Comparison of ENCODE assay signal across 10 cellular contexts in the genomic region with DNA sequence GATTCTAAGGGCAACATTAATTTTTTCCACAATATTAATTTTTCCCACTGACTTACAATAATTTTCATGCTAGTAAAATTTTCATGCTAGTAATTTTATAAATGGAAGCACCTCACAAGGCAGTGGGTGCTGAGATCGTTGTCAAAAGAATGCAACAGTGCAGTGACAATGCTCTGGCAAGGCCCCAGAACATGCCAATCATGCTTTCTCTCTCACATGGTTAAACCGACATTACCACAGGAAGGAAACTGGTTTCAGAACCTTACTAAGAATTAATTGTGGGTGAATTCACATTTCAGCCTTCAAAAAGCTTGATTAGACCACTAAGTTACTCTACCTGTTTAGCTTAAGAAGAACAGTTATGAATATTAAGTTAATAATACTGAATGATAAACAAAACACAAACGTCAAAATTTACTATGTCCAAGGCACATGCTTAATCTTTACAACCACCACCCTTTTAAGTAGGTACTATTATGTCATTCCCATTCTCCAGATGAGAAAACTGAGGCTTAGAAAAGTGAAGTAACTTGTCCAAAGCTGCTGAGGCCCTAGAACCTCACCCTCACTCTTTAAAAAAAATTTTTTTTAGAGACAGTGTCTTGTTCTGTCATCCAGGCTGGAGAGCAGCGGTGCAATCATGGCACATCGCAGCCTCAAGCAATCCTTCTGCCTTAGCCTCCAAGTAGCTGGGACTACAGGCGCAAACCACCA.
DNase-seq lines count a peak whose midpoint lies in the region; FAIRE-seq and TF ChIP-seq lines count a peak whose summit lies in the region.
"Had no signal": no experiment of that assay in that cellular context is flagged by ENCODE, and none has a peak within 500 bp of the region (broad histone marks: within the 10 kb centered on the region; RNA-seq: fewer than 3 reads in every experiment).

No MANE protein-coding gene starts in this region.

- TF ChIP-seq EP300 in Ishikawa (IDR thresholded peaks at IDR 0.05; ENCODE audit: borderline replicate concordance), result peak; percentile 55; the same call in 1 of the 2 replicates

- FAIRE-seq in urothelium cell line (lab: Jason Lieb, UNC), result no peak

- no peak for TF ChIP-seq RAD21 in Ishikawa (IDR thresholded peaks at IDR 0.05; ENCODE audit: low read depth)

- DNase-seq in stimulated activated CD4-positive, alpha-beta T cell treated with anti-CD3 and anti-CD28 coated beads, Interleukin-4, amount 100 ng/mL, for 24 hours, result peak; percentile 6
- no peak for DNase-seq in stimulated activated CD4-positive, alpha-beta T cell treated with anti-CD3 and anti-CD28 coated beads, Interleukin-4, amount 100 ng/mL, for 1 hour
- DNase-seq in amniotic epithelial cell (ENCODE audit: low read depth), result peak; percentile 66
- peak; percentile 37 for DNase-seq in urothelium cell line (ENCODE audit: low spot score)
- DNase-seq in hippocampal formation (lab: John Stamatoyannopoulos, UW), result no peak
- DNase-seq in NCI-H2196 (lab: John Stamatoyannopoulos, UW; ENCODE audit: unreplicated experiment), result no peak
- DNase-seq in DMS153 treated with DMSO at 0.1 percent for 48 hours (lab: John Stamatoyannopoulos, UW; ENCODE audit: unreplicated experiment), result no peak
- DNase-seq: Caco-2, transverse colon had no signal

TF ChIP-seq in Ishikawa, 13 proteins besides CTCF, POLR2A, EP300 and RAD21:
- TF ChIP-seq CEBPB (IDR thresholded peaks at IDR 0.05) (no peak), YY1 (IDR thresholded peaks at IDR 0.05; ENCODE audit: low read depth) (no peak), NFIC (IDR thresholded peaks at IDR 0.05) (peak; percentile 59), TEAD4 (IDR thresholded peaks at IDR 0.05) (peak; percentile 69)
- TF ChIP-seq, protein P1, sequence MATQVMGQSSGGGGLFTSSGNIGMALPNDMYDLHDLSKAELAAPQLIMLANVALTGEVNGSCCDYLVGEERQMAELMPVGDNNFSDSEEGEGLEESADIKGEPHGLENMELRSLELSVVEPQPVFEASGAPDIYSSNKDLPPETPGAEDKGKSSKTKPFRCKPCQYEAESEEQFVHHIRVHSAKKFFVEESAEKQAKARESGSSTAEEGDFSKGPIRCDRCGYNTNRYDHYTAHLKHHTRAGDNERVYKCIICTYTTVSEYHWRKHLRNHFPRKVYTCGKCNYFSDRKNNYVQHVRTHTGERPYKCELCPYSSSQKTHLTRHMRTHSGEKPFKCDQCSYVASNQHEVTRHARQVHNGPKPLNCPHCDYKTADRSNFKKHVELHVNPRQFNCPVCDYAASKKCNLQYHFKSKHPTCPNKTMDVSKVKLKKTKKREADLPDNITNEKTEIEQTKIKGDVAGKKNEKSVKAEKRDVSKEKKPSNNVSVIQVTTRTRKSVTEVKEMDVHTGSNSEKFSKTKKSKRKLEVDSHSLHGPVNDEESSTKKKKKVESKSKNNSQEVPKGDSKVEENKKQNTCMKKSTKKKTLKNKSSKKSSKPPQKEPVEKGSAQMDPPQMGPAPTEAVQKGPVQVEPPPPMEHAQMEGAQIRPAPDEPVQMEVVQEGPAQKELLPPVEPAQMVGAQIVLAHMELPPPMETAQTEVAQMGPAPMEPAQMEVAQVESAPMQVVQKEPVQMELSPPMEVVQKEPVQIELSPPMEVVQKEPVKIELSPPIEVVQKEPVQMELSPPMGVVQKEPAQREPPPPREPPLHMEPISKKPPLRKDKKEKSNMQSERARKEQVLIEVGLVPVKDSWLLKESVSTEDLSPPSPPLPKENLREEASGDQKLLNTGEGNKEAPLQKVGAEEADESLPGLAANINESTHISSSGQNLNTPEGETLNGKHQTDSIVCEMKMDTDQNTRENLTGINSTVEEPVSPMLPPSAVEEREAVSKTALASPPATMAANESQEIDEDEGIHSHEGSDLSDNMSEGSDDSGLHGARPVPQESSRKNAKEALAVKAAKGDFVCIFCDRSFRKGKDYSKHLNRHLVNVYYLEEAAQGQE (IDR thresholded peaks at IDR 0.05; ENCODE audit: low read depth), result no peak
- TF ChIP-seq, protein P2, sequence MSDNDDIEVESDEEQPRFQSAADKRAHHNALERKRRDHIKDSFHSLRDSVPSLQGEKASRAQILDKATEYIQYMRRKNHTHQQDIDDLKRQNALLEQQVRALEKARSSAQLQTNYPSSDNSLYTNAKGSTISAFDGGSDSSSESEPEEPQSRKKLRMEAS (IDR thresholded peaks at IDR 0.05), result peak; percentile 26; the same call in 1 of the 2 replicates

Comparison
In these comparisons a context has a peak if more than half of its experiments do, and no peak if none do; other contexts are left out.
1. DNase-seq: peak in stimulated activated CD4-positive, alpha-beta T cell treated with anti-CD3 and anti-CD28 coated beads, Interleukin-4, amount 100 ng/mL, for 24 hours (single experiment), amniotic epithelial cell (single experiment) and urothelium cell line (single experiment); none in stimulated activated CD4-positive, alpha-beta T cell treated with anti-CD3 and anti-CD28 coated beads, Interleukin-4, amount 100 ng/mL, for 1 hour (single experiment), hippocampal formation (0 of 2), NCI-H2196 (single experiment) and DMS153 treated with DMSO at 0.1 percent for 48 hours (single experiment).